Comparison of ENCODE assay signal across 8 cellular contexts in genomic region chr5:128083811-128084227, GRCh38. TPM values are rescaled to one million over a fixed set of nuclear protein-coding genes. Genes with fewer than 3 reads are reported as not detected.
A peak's percentile ranks its signal among the peaks of the same experiment; 100 is the strongest.
DNase-seq lines count a peak whose midpoint lies in the region; ATAC-seq, FAIRE-seq and TF ChIP-seq lines count a peak whose summit lies in the region.

No MANE protein-coding gene starts in this region.

- BruUV-seq in K562 (replicated peaks; lab: Mats Ljungman, UMichigan): no TSS peak

- no peaks in the 10 kb centered on the region for H3K9me3 Mint-ChIP-seq in CD4-positive, alpha-beta T cell

- TF ChIP-seq EP300 in K562 (IDR thresholded peaks at IDR 0.05; ENCODE audit: low read length): no peak

- H3K36me3 ChIP-seq in K562 (ENCODE audit: control insufficient read depth, insufficient read depth, low read length) (peaks cover 5% of the 10 kb centered on the region; the same call in 2 of the 3 replicates), kidney (ENCODE audit: control insufficient read depth in 1 of 2, insufficient read depth in 2 of 2, low read length in 2 of 2) (no peaks in the 10 kb centered on the region)

- no peaks in the 10 kb centered on the region for H3K9me3 ChIP-seq in CD4-positive, alpha-beta T cell (ENCODE audit: control insufficient read depth, low read length)
- H3K9me3 ChIP-seq in K562 (replicated peaks; ENCODE audit: control insufficient read depth, insufficient read depth, low read depth, low read length) (no peaks in the 10 kb centered on the region), kidney (ENCODE audit: control insufficient read depth in 1 of 2, low read length in 2 of 2) (no peaks in the 10 kb centered on the region)

- H3K79me2 ChIP-seq in K562 (ENCODE audit: control insufficient read depth, insufficient read depth, low read length): peaks cover 84% of the 10 kb centered on the region

- H3K4me3 ChIP-seq in K562 (peak overlapping the region; percentile 80), kidney (ENCODE audit: low read length in 2 of 2) (peak overlapping the region; percentile 13 to 82)

- TF ChIP-seq POLR2A in K562 (conservative IDR thresholded peaks at IDR 0.05): no peak

- TF ChIP-seq RAD21 in K562 (CRISPR knock-in tag; conservative IDR thresholded peaks at IDR 0.05 in 1 of 2, IDR thresholded peaks at IDR 0.05 in 1 of 2): peak; percentile 40 to 43

- TF ChIP-seq CTCF in CD4-positive, alpha-beta T cell (IDR thresholded peaks at IDR 0.05): no peak
- TF ChIP-seq CTCF in K562 (IDR thresholded peaks at IDR 0.05 in 2 of 3, conservative IDR thresholded peaks at IDR 0.05 in 1 of 3; ENCODE audit: insufficient read depth in 2 of 3, low read depth in 1 of 3, low read length in 3 of 3) (peak; percentile 22 to 61 (median 35); a peak in 4 of 6 replicates), kidney (IDR thresholded peaks at IDR 0.05; ENCODE audit: borderline replicate concordance, extremely low read depth, insufficient read depth) (no peak)

- peak overlapping the region; percentile 93; the same call in 1 of the 2 replicates for H3K4me2 ChIP-seq in K562 (ENCODE audit: insufficient read depth, low read length)

- no peak for DNase-seq in CD4-positive, alpha-beta T cell
- DNase-seq in K562 (ENCODE audit: extremely low read depth in 1 of 4, low spot score in 3 of 4) (no peak), kidney (no peak), T-helper 2 cell (no peak)
- no peak for DNase-seq in activated effector memory CD4-positive, alpha-beta T cell treated with anti-CD3 and anti-CD28 coated beads, Interleukin-2, amount 50 U/mL, for 16 hours

- H3K4me1 Mint-ChIP-seq in CD4-positive, alpha-beta T cell (ENCODE audit: low read depth): peaks cover 75% of the 10 kb centered on the region

- CTCF ChIA-PET in CD4-positive, alpha-beta T cell (lab: Charles Lee): interaction anchor here (0.9 to 1.4 kb wide), 4 partner anchors 9 to 1011 kb away, joined by 3 to 4 read pairs (median 4); partner anchors contain the start of gene ISOC1
- CTCF ChIA-PET in K562 (lab: Yijun Ruan, JAX; ENCODE audit: low intra/inter-chr PET ratio): interaction anchor here (0.6 to 0.7 kb wide), 3 partner anchors 44 to 501 kb away, joined by 3 to 4 read pairs (median 3); no protein-coding TSS in a partner anchor

- FAIRE-seq in K562 (lab: Jason Lieb, UNC) (no peak), kidney (lab: Jason Lieb, UNC) (no peak)

- H3K9ac ChIP-seq in K562 (ENCODE audit: insufficient read depth in 1 of 2, low read depth in 2 of 2, low read length in 2 of 2): peak overlapping the region; percentile 78 to 95; a peak in 3 of 4 replicates
- H3K9ac ChIP-seq in kidney (ENCODE audit: low read length in 2 of 2): peak overlapping the region in 1 of 2 donors; percentile 36

- intact Hi-C loops in CD4-positive, alpha-beta T cell (cut with DNase I, micrococcal nuclease): loop anchor here (5.0 to 10.0 kb wide), 9 partner anchors 43 to 1659 kb away; partner anchors contain the start of genes ISOC1 (in 2 of the 2), PRRC1 (in 2 of the 2), GRAMD2B (in 1 of the 2) and LMNB1 (in 1 of the 2)
- intact Hi-C loops in K562 (cut with micrococcal nuclease): loop anchor here (5.0 to 10.0 kb wide), 5 partner anchors 113 to 1013 kb away; no protein-coding TSS in a partner anchor
- intact Hi-C loops in kidney (cut with DNase I): no loop called here

- H3K27ac Mint-ChIP-seq in CD4-positive, alpha-beta T cell: no peak overlapping the region

- H3K4me1 ChIP-seq in K562 (replicated peaks in 1 of 2; ENCODE audit: control insufficient read depth in 2 of 2, insufficient read depth in 2 of 2, low read length in 2 of 2) (peaks cover 17 to 20% of the 10 kb centered on the region in 2 experiments; a peak in 4 of 5 replicates), kidney (ENCODE audit: control insufficient read depth in 1 of 2, insufficient read depth in 1 of 2, low read depth in 1 of 2, low read length in 2 of 2) (peaks cover 5 to 9% of the 10 kb centered on the region in 2 donors)

- peaks cover 6% of the 10 kb centered on the region; the same call in 1 of the 2 replicates for H4K20me1 ChIP-seq in K562 (replicated peaks; ENCODE audit: control insufficient read depth, insufficient read depth, low read length)

- H3K4me3 Mint-ChIP-seq in CD4-positive, alpha-beta T cell: no peak overlapping the region

- peaks cover 29% of the 10 kb centered on the region for H3K36me3 Mint-ChIP-seq in CD4-positive, alpha-beta T cell (ENCODE audit: low read depth)

- peak overlapping the region; percentile 95 for H2AFZ ChIP-seq in K562 (ENCODE audit: low read depth, low read length)

- in situ Hi-C loops in K562 (cut with MboI): no loop called here

- H3K9me1 ChIP-seq in K562 (ENCODE audit: control insufficient read depth, insufficient read depth, low read length): no peaks in the 10 kb centered on the region

- H3K27me3 Mint-ChIP-seq in CD4-positive, alpha-beta T cell: no peaks in the 10 kb centered on the region

- H3K27ac ChIP-seq in CD4-positive, alpha-beta T cell (ENCODE audit: low read depth, low read length): peak overlapping the region; percentile 72
- peak overlapping the region; percentile 89 for H3K27ac ChIP-seq in K562 (ENCODE audit: extremely low read depth, low read depth, low read length)
- H3K27ac ChIP-seq in kidney (ENCODE audit: low read depth in 2 of 2, low read length in 2 of 2): peak overlapping the region; percentile 38 to 63
- H3K27ac ChIP-seq in temporal lobe (ENCODE audit: low read depth, low read length): peak overlapping the region; percentile 59

- no peaks in the 10 kb centered on the region for H3K27me3 ChIP-seq in CD4-positive, alpha-beta T cell (ENCODE audit: control insufficient read depth, insufficient read depth, low read length)
- no peaks in the 10 kb centered on the region for H3K27me3 ChIP-seq in K562 (ENCODE audit: control insufficient read depth in 2 of 2, insufficient read depth in 2 of 2, low read length in 2 of 2)

- POLR2A ChIA-PET in CD4-positive, alpha-beta T cell (lab: Charles Lee): interaction anchor here (0.8 to 1.3 kb wide), 6 partner anchors 12 to 1305 kb away, joined by 3 to 5 read pairs (median 3); partner anchors contain the start of gene ISOC1
- POLR2A ChIA-PET in K562 (lab: Yijun Ruan, JAX): interaction anchor here (0.7 to 1.5 kb wide), 3 partner anchors 9 to 519 kb away, joined by 3 to 4 read pairs (median 4); no protein-coding TSS in a partner anchor

- peak; percentile 1 for ATAC-seq in CD4-positive, alpha-beta T cell (ENCODE audit: poor library complexity)
- peak; percentile 33 for ATAC-seq in GM19397 (IDR thresholded peaks at IDR 0.05; ENCODE audit: unreplicated experiment)
- ATAC-seq in HG03460 (IDR thresholded peaks at IDR 0.05; ENCODE audit: unreplicated experiment): peak; percentile 32
- peak; percentile 57 for ATAC-seq in K562

- WGBS in K562 (ENCODE audit: insufficient coverage, low coverage, missing lambda C conversion rate): 1% methylated on average over 20 of the region's 53 CpGs

TF ChIP-seq in K562, 482 proteins besides CTCF, POLR2A, EP300 and RAD21 (continues in another document):
- TF ChIP-seq FOXO4 (CRISPR knock-in tag; IDR thresholded peaks at IDR 0.05): no peak
- TF ChIP-seq IRF2 (CRISPR knock-in tag; IDR thresholded peaks at IDR 0.05): no peak
- TF ChIP-seq ZFP1 (CRISPR knock-in tag; IDR thresholded peaks at IDR 0.05): no peak
- TF ChIP-seq LEF1 (IDR thresholded peaks at IDR 0.05): no peak

RNA-seq across cellular contexts. Expression of gene SLC12A2, which starts 0.3 kb away (rescaled TPM):
- 10 to 100 TPM; 13.7 to 16.4 TPM for total RNA-seq in CD4-positive, alpha-beta T cell
- 25.5 and 58.3 TPM in 2 replicates for total RNA-seq in K562 (2011; cell fraction: chromatin; rRNA removed; ENCODE audit: low replicate concordance)
- 16.8 and 22.5 TPM in 2 replicates for total RNA-seq in K562 (2011; cell fraction: nucleolus; rRNA removed)
- total RNA-seq in K562 (2011; cell fraction: nucleoplasm; rRNA removed): 28.2 and 32.5 TPM in 2 replicates
- total RNA-seq in K562 (2014; rRNA removed) (14.6 and 16.6 TPM in 2 replicates), K562 (2014; rRNA removed; fragmentation: Illumina TruSeq; extraction: Trizol) (20.3 and 25.8 TPM in 2 replicates), K562 (2015; rRNA removed; fragmentation: Illumina TruSeq; extraction: Trizol) (18.1 and 18.6 TPM in 2 replicates), K562 (2021) (17.5 and 19.7 TPM in 2 replicates), kidney (21.0 TPM), temporal lobe (56.5 TPM)
- polyA plus RNA-seq in K562 (2011; rRNA removed) (7.2 and 12.6 TPM in 2 replicates), K562 (2014; fragmentation: Illumina TruSeq; extraction: Trizol) (6.4 and 6.7 TPM in 2 replicates), K562 (2014; fragmentation: Nextera tagmentation; extraction: Ambion mirVana) (1 to 10 TPM; 5.3 to 5.4 TPM), K562 (2014; rRNA removed) (5.1 and 5.7 TPM in 2 replicates), kidney (ENCODE audit: insufficient read depth, low read depth, low replicate concordance) (3.8 TPM)
- polyA plus RNA-seq in K562 (2011; cell fraction: cytosol; rRNA removed): 3.8 and 4.3 TPM in 2 replicates
- 4.7 and 5.9 TPM in 2 replicates for polyA plus RNA-seq in K562 (2011; cell fraction: nucleus; rRNA removed)
- 4.6 and 6.5 TPM in 2 replicates for polyA plus RNA-seq in K562 (2012)
- polyA minus RNA-seq in K562 (2011; rRNA and poly(A)+ RNA removed): 59.0 and 96.2 TPM in 2 replicates
- 15.4 and 28.4 TPM in 2 replicates for polyA minus RNA-seq in K562 (2011; cell fraction: cytosol; rRNA and poly(A)+ RNA removed)
- polyA minus RNA-seq in K562 (2011; cell fraction: nucleus; rRNA and poly(A)+ RNA removed): 17.2 and 19.3 TPM in 2 replicates

Comparison
In these comparisons a context has a peak if more than half of its experiments do, and no peak if none do; other contexts are left out.
1. ATAC-seq: peak in every context shown above with its lines; median percentile 57 in K562; 33 in GM19397; 32 in HG03460; 1 in CD4-positive, alpha-beta T cell.
2. CTCF ChIP-seq: peak in K562 (3 of 3); none in CD4-positive, alpha-beta T cell (single experiment) and kidney (single experiment).
3. Peak in every context shown above with its lines, with median percentiles within 50 percentile points of each other: H3K27ac ChIP-seq.